19 cellular contexts compared by ENCODE assay signal in genomic region chr19:21321134-21321533, GRCh38. TPM values are rescaled to one million over a fixed set of nuclear protein-coding genes. Genes with fewer than 3 reads are reported as not detected.
DNase-seq lines count a peak whose midpoint lies in the region; ATAC-seq and TF ChIP-seq lines count a peak whose summit lies in the region.
"Had no signal": no experiment of that assay in that cellular context is flagged by ENCODE, and none has a peak within 500 bp of the region (broad histone marks: within the 10 kb centered on the region; RNA-seq: fewer than 3 reads in every experiment).

No MANE protein-coding gene starts in this region.

- H3K36me3 ChIP-seq in tibial nerve = peaks cover 0 to 10% (median 3%) of the 10 kb centered on the region in 3 donors
- peaks cover 0 to 9% of the 10 kb centered on the region in 2 donors for H3K36me3 ChIP-seq in gastrocnemius medialis

- TF ChIP-seq POLR2A in tibial nerve (IDR thresholded peaks at IDR 0.05) (no peak), gastrocnemius medialis (IDR thresholded peaks at IDR 0.05) (no peak)

- H3K4me3 ChIP-seq in tibial nerve (no peak overlapping the region), gastrocnemius medialis (no peak overlapping the region)
- H3K4me3 ChIP-seq: heart right ventricle, suprapubic skin had no signal

- in situ Hi-C loops in gastrocnemius medialis (cut with MboI; ENCODE audit: low sequenced_read_pairs in 4 of 4) = no loop called here

- H3K27ac ChIP-seq in layer of hippocampus (ENCODE audit: low read depth, low read length) (peak overlapping the region; percentile 93), tibial nerve (peak overlapping the region in 3 of 4 donors; percentile 46 to 87 (median 83)), gastrocnemius medialis (no peak overlapping the region)
- H3K27ac ChIP-seq: VCaP had no signal

- TF ChIP-seq CTCF in tibial nerve (IDR thresholded peaks at IDR 0.05) = no peak
- TF ChIP-seq CTCF in gastrocnemius medialis (IDR thresholded peaks at IDR 0.05 in 4 of 5, conservative IDR thresholded peaks at IDR 0.05 in 1 of 5) = no peak

- H3K4me1 ChIP-seq in tibial nerve = peaks cover 0 to 45% (median 9%) of the 10 kb centered on the region in 4 donors
- peaks cover 3 to 9% of the 10 kb centered on the region in 2 donors for H3K4me1 ChIP-seq in gastrocnemius medialis
- H3K4me1 ChIP-seq: Caco-2 had no signal

- WGBS in tibial nerve, 2 donors = 63 to 83% methylated on average over 4 of the region's 4 CpGs

- intact Hi-C loops in gastrocnemius medialis (cut with DNase I; ENCODE audit: low total_unique reads) = no loop called here
- intact Hi-C loops in sciatic nerve (cut with DNase I) = no loop called here

- ATAC-seq in gastrocnemius medialis = no peak
- no peak for ATAC-seq in sciatic nerve
- ATAC-seq: heart right ventricle had no signal

- H3K9me3 ChIP-seq in tibial nerve (peaks cover 0 to 4% (median 0%) of the 10 kb centered on the region in 4 donors), gastrocnemius medialis (no peaks in the 10 kb centered on the region)
- H3K9me3 ChIP-seq: suprapubic skin had no signal

- TF ChIP-seq EP300 in tibial nerve (IDR thresholded peaks at IDR 0.05) = no peak

- H3K27me3 ChIP-seq in layer of hippocampus (ENCODE audit: control insufficient read depth, insufficient read depth, low read length) = no peaks in the 10 kb centered on the region
- H3K27me3 ChIP-seq in tibial nerve = no peaks in the 10 kb centered on the region
- no peaks in the 10 kb centered on the region for H3K27me3 ChIP-seq in gastrocnemius medialis
- H3K27me3 ChIP-seq: heart right ventricle, suprapubic skin had no signal

- peak; percentile 11 for DNase-seq in stimulated activated CD4-positive, alpha-beta T cell treated with anti-CD3 and anti-CD28 coated beads, Interleukin-15, amount 100 ng/mL, for 24 hours
- no peak for DNase-seq in stimulated activated CD4-positive, alpha-beta T cell treated with anti-CD3 and anti-CD28 coated beads, Interleukin-4, amount 100 ng/mL, for 24 hours
- DNase-seq in amniotic epithelial cell (ENCODE audit: low read depth) (peak; percentile 14), tibial nerve (ENCODE audit: low spot score in 2 of 2) (no peak), gastrocnemius medialis (no peak), sciatic nerve (ENCODE audit: low spot score) (no peak), cerebellar nuclear complex (lab: John Stamatoyannopoulos, UW) (no peak)
- DNase-seq: activated gamma-delta T cell treated with Interleukin-2 at 50 U/mL for 16 hours, Caco-2, heart right ventricle, HFFc6, islet precursor cell, NCI-H187, NCI-H446, retina, SW 1271 had no signal

RNA-seq across cellular contexts. Expression of gene ZNF708, which starts 8.1 kb away (rescaled TPM):
- 10 to 100 TPM; 32.4 to 48.2 (median 39.9) TPM for total RNA-seq in tibial nerve
- 1 to 10 TPM; 1.1 to 3.5 (median 3.1) TPM for total RNA-seq in gastrocnemius medialis
- 24.1 TPM for total RNA-seq in sciatic nerve

RNA-seq across cellular contexts. Expression of gene ZNF738, which starts 37.7 kb away (rescaled TPM):
- total RNA-seq in tibial nerve (10 to 100 TPM in 1 of 4 donors, 1 to 10 TPM in 3; 3.3 to 10.2 (median 7.1) TPM), gastrocnemius medialis (under 1 TPM in 2 of 4 donors, not detected in 2; 0.85 to 0.97 TPM), sciatic nerve (5.3 TPM)

Comparison
In these comparisons a context has a peak if more than half of its experiments do, and no peak if none do; other contexts are left out.
1. DNase-seq: peak in stimulated activated CD4-positive, alpha-beta T cell treated with anti-CD3 and anti-CD28 coated beads, Interleukin-15, amount 100 ng/mL, for 24 hours (single experiment) and amniotic epithelial cell (single experiment); none in stimulated activated CD4-positive, alpha-beta T cell treated with anti-CD3 and anti-CD28 coated beads, Interleukin-4, amount 100 ng/mL, for 24 hours (single experiment), tibial nerve (0 of 2), gastrocnemius medialis (0 of 2), sciatic nerve (single experiment) and cerebellar nuclear complex (0 of 2).
2. H3K27ac ChIP-seq: peak in layer of hippocampus (single experiment) and tibial nerve (3 of 4); none in gastrocnemius medialis (0 of 4).